Comparison of ENCODE assay signal across 1 cellular context in genomic region chr15:64705006-64705405, GRCh38.
TF ChIP-seq lines count a peak whose summit lies in the region.

No MANE protein-coding gene starts in this region.

TF ChIP-seq in liver, 16 proteins besides CTCF, POLR2A, EP300 and RAD21 (continued from another document):
- TF ChIP-seq, protein P1, sequence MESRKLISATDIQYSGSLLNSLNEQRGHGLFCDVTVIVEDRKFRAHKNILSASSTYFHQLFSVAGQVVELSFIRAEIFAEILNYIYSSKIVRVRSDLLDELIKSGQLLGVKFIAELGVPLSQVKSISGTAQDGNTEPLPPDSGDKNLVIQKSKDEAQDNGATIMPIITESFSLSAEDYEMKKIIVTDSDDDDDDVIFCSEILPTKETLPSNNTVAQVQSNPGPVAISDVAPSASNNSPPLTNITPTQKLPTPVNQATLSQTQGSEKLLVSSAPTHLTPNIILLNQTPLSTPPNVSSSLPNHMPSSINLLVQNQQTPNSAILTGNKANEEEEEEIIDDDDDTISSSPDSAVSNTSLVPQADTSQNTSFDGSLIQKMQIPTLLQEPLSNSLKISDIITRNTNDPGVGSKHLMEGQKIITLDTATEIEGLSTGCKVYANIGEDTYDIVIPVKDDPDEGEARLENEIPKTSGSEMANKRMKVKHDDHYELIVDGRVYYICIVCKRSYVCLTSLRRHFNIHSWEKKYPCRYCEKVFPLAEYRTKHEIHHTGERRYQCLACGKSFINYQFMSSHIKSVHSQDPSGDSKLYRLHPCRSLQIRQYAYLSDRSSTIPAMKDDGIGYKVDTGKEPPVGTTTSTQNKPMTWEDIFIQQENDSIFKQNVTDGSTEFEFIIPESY (IDR thresholded peaks at IDR 0.05), result peak; percentile 51
- TF ChIP-seq JUND (IDR thresholded peaks at IDR 0.05) (peak in 1 of 2 donors; percentile 68), TAF1 (conservative IDR thresholded peaks at IDR 0.05) (no peak), NR2F2 (IDR thresholded peaks at IDR 0.05) (peak; percentile 26), HNF4A (conservative IDR thresholded peaks at IDR 0.05) (peak; percentile 96 to 97), EGR1 (IDR thresholded peaks at IDR 0.05; ENCODE audit: low read depth in 2 of 2) (no peak), SP1 (IDR thresholded peaks at IDR 0.05) (peak; percentile 91), HNF4G (IDR thresholded peaks at IDR 0.05) (peak; percentile 73), FOXA2 (IDR thresholded peaks at IDR 0.05) (peak; percentile 78)
- TF ChIP-seq, protein P2, sequence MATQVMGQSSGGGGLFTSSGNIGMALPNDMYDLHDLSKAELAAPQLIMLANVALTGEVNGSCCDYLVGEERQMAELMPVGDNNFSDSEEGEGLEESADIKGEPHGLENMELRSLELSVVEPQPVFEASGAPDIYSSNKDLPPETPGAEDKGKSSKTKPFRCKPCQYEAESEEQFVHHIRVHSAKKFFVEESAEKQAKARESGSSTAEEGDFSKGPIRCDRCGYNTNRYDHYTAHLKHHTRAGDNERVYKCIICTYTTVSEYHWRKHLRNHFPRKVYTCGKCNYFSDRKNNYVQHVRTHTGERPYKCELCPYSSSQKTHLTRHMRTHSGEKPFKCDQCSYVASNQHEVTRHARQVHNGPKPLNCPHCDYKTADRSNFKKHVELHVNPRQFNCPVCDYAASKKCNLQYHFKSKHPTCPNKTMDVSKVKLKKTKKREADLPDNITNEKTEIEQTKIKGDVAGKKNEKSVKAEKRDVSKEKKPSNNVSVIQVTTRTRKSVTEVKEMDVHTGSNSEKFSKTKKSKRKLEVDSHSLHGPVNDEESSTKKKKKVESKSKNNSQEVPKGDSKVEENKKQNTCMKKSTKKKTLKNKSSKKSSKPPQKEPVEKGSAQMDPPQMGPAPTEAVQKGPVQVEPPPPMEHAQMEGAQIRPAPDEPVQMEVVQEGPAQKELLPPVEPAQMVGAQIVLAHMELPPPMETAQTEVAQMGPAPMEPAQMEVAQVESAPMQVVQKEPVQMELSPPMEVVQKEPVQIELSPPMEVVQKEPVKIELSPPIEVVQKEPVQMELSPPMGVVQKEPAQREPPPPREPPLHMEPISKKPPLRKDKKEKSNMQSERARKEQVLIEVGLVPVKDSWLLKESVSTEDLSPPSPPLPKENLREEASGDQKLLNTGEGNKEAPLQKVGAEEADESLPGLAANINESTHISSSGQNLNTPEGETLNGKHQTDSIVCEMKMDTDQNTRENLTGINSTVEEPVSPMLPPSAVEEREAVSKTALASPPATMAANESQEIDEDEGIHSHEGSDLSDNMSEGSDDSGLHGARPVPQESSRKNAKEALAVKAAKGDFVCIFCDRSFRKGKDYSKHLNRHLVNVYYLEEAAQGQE (IDR thresholded peaks at IDR 0.05), result peak; percentile 41
